In the genomic region with DNA sequence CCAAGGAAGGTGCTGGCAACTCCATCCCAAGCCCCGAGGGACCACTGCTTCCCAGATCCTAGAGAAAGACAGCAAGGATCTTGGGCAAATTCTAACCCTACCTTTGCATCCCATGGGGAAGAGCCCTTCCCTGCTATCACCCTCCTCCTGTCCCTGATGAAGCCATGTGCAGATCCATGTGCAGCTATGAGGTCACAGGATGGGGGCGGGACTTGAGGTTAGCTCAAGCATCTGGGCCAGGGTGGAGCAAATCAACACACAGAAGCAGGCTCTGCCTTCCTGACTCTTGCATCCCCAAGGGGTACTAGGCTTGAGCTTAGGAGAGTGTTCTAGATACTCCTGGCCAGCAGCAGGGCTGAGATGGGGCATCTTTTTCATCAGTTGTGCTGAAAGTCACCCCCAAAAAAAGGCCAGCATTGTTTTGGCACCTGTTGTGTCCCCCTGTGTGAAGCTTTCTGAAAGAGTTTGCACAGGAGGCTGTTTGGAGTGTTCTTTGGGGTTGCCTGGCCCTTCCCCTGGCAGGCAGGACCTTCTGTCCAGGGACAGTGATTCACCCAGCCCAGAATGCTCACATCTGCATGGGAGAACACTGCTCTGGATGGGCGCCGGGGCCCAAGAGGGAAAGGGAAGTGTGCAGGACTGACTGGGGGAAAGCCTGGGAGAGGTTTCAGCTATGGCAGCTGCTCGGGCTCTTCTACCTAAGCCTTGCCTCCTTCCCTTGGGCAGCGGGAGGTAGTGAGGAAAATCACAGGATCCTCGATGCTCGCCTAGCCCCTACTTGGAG, we compare ENCODE assay signal across 1 cellular context.
TF ChIP-seq lines count a peak whose summit lies in the region.

No MANE protein-coding gene starts in this region.

TF ChIP-seq in K562, 482 proteins besides CTCF, POLR2A, EP300 and RAD21 (continued from another document and continues in another):
- TF ChIP-seq, protein P1, sequence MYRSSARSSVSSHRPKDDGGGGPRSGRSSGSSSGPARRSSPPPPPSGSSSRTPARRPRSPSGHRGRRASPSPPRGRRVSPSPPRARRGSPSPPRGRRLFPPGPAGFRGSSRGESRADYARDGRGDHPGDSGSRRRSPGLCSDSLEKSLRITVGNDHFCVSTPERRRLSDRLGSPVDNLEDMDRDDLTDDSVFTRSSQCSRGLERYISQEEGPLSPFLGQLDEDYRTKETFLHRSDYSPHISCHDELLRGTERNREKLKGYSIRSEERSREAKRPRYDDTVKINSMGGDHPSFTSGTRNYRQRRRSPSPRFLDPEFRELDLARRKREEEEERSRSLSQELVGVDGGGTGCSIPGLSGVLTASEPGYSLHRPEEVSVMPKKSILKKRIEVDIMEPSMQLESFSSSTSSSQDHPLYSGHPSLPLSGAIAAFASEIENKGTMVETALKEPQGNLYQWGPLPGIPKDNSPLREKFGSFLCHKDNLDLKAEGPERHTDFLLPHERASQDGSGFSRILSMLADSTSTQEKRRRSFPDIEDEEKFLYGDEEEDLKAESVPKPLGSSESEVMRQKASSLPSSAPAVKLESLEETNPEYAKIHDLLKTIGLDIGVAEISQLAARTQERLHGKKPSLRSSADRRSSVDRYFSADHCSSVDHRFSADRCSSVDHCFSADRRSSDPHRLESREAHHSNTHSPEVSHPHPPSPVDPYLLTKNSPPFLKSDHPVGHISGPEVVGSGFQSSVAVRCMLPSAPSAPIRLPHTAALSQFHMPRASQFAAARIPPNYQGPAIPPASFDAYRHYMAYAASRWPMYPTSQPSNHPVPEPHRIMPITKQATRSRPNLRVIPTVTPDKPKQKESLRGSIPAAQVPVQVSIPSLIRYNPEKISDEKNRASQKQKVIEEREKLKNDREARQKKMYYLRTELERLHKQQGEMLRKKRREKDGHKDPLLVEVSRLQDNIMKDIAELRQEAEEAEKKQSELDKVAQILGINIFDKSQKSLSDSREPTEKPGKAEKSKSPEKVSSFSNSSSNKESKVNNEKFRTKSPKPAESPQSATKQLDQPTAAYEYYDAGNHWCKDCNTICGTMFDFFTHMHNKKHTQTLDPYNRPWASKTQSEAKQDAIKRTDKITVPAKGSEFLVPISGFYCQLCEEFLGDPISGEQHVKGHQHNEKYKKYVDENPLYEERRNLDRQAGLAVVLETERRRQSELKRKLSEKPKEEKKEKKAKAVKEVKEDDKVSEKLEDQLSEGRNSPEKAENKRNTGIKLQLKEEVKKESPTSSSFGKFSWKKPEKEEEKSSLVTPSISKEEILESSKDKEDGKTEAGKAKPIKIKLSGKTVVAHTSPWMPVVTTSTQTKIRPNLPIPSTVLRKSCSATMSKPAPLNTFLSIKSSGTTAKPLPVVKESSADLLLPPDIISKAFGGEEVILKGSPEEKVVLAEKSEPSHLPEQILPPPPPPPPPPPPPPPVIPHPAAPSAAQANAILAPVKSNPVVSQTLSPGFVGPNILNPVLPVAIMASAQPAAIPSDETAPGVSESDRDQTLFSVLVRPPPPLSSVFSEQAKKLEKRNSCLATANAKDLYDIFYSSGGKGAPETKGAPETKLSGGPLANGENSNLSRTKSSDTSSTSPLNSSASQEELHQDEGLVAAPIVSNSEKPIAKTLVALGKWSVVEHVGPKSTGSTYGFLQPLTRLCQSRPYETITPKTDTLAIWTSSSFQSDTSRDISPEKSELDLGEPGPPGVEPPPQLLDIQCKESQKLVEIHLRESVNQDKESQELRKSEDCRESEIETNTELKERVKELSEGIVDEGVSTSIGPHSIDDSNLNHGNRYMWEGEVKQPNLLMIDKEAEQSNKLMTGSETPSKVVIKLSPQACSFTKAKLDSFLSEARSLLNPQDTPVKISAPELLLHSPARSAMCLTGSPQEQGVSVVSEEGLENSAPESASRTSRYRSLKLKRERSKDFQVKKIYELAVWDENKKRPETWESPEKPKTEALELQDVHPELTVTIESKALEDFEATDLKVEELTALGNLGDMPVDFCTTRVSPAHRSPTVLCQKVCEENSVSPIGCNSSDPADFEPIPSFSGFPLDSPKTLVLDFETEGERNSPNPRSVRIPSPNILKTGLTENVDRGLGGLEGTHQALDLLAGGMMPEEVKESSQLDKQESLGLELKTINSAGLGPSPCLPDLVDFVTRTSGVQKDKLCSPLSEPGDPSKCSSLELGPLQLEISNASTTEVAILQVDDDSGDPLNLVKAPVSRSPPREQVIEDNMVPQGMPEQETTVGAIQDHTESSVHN (IDR thresholded peaks at IDR 0.05; ENCODE audit: borderline replicate concordance in 1 of 2, low read depth in 1 of 2), result no peak
- TF ChIP-seq KLF6 (CRISPR knock-in tag; IDR thresholded peaks at IDR 0.05; ENCODE audit: borderline replicate concordance) (no peak), RBM34 (IDR thresholded peaks at IDR 0.05; ENCODE audit: borderline replicate concordance, insufficient read depth, low read length) (no peak), TEAD4 (IDR thresholded peaks at IDR 0.05; ENCODE audit: low read length) (no peak), TEAD4 (CRISPR knock-in tag; IDR thresholded peaks at IDR 0.05; ENCODE audit: borderline replicate concordance) (no peak), HSF4 (CRISPR knock-in tag; IDR thresholded peaks at IDR 0.05; ENCODE audit: borderline replicate concordance) (no peak), JUNB (CRISPR knock-in tag; conservative IDR thresholded peaks at IDR 0.05) (no peak), ZKSCAN1 (IDR thresholded peaks at IDR 0.05; ENCODE audit: low read depth, low read length) (no peak), FOXA3 (CRISPR knock-in tag; conservative IDR thresholded peaks at IDR 0.05 in 1 of 2, IDR thresholded peaks at IDR 0.05 in 1 of 2) (no peak), FOS (IDR thresholded peaks at IDR 0.05; ENCODE audit: extremely low read depth, insufficient read length) (no peak), SP2 (IDR thresholded peaks at IDR 0.05; ENCODE audit: extremely low read depth, low read depth, low read length, poor library complexity, severe bottlenecking) (no peak), GATAD2A (IDR thresholded peaks at IDR 0.05) (no peak), NR2C1 (IDR thresholded peaks at IDR 0.05) (no peak), NR2C1 (tag; IDR thresholded peaks at IDR 0.05) (no peak), KAT2B (IDR thresholded peaks at IDR 0.05; ENCODE audit: low read depth, low read length) (no peak), CCAR2 (IDR thresholded peaks at IDR 0.05; ENCODE audit: low read depth, low read length) (no peak), CBX8 (IDR thresholded peaks at IDR 0.05; ENCODE audit: borderline replicate concordance, extremely low read depth, low read depth, low read length, poor library complexity, severe bottlenecking) (no peak), HDAC8 (tag; IDR thresholded peaks at IDR 0.05) (no peak), ZNF79 (CRISPR knock-in tag; IDR thresholded peaks at IDR 0.05; ENCODE audit: low read depth) (no peak), ATF1 (CRISPR knock-in tag; IDR thresholded peaks at IDR 0.05) (no peak), ATF1 (tag; IDR thresholded peaks at IDR 0.05) (peak; percentile 40; the same call in 1 of the 2 replicates), KDM4B (IDR thresholded peaks at IDR 0.05; ENCODE audit: borderline replicate concordance in 2 of 2, low read depth in 1 of 2) (no peak), LARP7 (IDR thresholded peaks at IDR 0.05) (no peak), ZNF77 (CRISPR knock-in tag; IDR thresholded peaks at IDR 0.05) (no peak), ZNF445 (CRISPR knock-in tag; IDR thresholded peaks at IDR 0.05; ENCODE audit: low read depth) (no peak), BRD4 (IDR thresholded peaks at IDR 0.05) (no peak), PTTG1 (tag; IDR thresholded peaks at IDR 0.05; ENCODE audit: low read depth) (no peak), POLR2G (IDR thresholded peaks at IDR 0.05; ENCODE audit: low read depth, low read length) (no peak), SRF (CRISPR knock-in tag; IDR thresholded peaks at IDR 0.05) (peak in 1 of 2 experiments; percentile 38; a peak in 1 of 4 replicates), NCOA4 (IDR thresholded peaks at IDR 0.05; ENCODE audit: partially characterized antibody) (no peak)
- TF ChIP-seq, protein P2, sequence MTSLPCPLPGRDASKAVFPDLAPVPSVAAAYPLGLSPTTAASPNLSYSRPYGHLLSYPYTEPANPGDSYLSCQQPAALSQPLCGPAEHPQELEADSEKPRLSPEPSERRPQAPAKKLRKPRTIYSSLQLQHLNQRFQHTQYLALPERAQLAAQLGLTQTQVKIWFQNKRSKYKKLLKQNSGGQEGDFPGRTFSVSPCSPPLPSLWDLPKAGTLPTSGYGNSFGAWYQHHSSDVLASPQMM (CRISPR knock-in tag; IDR thresholded peaks at IDR 0.05), result no peak
- TF ChIP-seq, protein P3, sequence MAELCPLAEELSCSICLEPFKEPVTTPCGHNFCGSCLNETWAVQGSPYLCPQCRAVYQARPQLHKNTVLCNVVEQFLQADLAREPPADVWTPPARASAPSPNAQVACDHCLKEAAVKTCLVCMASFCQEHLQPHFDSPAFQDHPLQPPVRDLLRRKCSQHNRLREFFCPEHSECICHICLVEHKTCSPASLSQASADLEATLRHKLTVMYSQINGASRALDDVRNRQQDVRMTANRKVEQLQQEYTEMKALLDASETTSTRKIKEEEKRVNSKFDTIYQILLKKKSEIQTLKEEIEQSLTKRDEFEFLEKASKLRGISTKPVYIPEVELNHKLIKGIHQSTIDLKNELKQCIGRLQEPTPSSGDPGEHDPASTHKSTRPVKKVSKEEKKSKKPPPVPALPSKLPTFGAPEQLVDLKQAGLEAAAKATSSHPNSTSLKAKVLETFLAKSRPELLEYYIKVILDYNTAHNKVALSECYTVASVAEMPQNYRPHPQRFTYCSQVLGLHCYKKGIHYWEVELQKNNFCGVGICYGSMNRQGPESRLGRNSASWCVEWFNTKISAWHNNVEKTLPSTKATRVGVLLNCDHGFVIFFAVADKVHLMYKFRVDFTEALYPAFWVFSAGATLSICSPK (IDR thresholded peaks at IDR 0.05; ENCODE audit: borderline replicate concordance), result no peak
- TF ChIP-seq, protein P4, sequence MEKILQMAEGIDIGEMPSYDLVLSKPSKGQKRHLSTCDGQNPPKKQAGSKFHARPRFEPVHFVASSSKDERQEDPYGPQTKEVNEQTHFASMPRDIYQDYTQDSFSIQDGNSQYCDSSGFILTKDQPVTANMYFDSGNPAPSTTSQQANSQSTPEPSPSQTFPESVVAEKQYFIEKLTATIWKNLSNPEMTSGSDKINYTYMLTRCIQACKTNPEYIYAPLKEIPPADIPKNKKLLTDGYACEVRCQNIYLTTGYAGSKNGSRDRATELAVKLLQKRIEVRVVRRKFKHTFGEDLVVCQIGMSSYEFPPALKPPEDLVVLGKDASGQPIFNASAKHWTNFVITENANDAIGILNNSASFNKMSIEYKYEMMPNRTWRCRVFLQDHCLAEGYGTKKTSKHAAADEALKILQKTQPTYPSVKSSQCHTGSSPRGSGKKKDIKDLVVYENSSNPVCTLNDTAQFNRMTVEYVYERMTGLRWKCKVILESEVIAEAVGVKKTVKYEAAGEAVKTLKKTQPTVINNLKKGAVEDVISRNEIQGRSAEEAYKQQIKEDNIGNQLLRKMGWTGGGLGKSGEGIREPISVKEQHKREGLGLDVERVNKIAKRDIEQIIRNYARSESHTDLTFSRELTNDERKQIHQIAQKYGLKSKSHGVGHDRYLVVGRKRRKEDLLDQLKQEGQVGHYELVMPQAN (IDR thresholded peaks at IDR 0.05; ENCODE audit: borderline replicate concordance), result no peak
- TF ChIP-seq, protein P5, sequence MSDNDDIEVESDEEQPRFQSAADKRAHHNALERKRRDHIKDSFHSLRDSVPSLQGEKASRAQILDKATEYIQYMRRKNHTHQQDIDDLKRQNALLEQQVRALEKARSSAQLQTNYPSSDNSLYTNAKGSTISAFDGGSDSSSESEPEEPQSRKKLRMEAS (CRISPR knock-in tag; IDR thresholded peaks at IDR 0.05), result peak; percentile 67
- TF ChIP-seq, protein P6, sequence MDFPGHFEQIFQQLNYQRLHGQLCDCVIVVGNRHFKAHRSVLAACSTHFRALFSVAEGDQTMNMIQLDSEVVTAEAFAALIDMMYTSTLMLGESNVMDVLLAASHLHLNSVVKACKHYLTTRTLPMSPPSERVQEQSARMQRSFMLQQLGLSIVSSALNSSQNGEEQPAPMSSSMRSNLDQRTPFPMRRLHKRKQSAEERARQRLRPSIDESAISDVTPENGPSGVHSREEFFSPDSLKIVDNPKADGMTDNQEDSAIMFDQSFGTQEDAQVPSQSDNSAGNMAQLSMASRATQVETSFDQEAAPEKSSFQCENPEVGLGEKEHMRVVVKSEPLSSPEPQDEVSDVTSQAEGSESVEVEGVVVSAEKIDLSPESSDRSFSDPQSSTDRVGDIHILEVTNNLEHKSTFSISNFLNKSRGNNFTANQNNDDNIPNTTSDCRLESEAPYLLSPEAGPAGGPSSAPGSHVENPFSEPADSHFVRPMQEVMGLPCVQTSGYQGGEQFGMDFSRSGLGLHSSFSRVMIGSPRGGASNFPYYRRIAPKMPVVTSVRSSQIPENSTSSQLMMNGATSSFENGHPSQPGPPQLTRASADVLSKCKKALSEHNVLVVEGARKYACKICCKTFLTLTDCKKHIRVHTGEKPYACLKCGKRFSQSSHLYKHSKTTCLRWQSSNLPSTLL (IDR thresholded peaks at IDR 0.05), result no peak
- TF ChIP-seq, protein P7, sequence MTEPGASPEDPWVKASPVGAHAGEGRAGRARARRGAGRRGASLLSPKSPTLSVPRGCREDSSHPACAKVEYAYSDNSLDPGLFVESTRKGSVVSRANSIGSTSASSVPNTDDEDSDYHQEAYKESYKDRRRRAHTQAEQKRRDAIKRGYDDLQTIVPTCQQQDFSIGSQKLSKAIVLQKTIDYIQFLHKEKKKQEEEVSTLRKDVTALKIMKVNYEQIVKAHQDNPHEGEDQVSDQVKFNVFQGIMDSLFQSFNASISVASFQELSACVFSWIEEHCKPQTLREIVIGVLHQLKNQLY (CRISPR knock-in tag; conservative IDR thresholded peaks at IDR 0.05), result no peak
- TF ChIP-seq, protein P8, sequence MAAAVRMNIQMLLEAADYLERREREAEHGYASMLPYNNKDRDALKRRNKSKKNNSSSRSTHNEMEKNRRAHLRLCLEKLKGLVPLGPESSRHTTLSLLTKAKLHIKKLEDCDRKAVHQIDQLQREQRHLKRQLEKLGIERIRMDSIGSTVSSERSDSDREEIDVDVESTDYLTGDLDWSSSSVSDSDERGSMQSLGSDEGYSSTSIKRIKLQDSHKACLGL (CRISPR knock-in tag; IDR thresholded peaks at IDR 0.05; ENCODE audit: borderline replicate concordance, poor library complexity, severe bottlenecking), result no peak
